Comparison of ENCODE assay signal across 15 cellular contexts in genomic region chr5:33075731-33076130, GRCh38.
"Had no signal": no experiment of that assay in that cellular context is flagged by ENCODE, and none has a peak within 500 bp of the region (broad histone marks: within the 10 kb centered on the region; RNA-seq: fewer than 3 reads in every experiment).

No MANE protein-coding gene starts in this region.

- H3K4me3 ChIP-seq: tibial artery, uterus had no signal

- H3K27me3 ChIP-seq: foreskin keratinocyte, tibial artery, uterus had no signal

- H3K9me3 ChIP-seq: tibial artery, uterus had no signal

- ATAC-seq: foreskin keratinocyte had no signal

- H3K36me3 ChIP-seq: tibial artery, uterus had no signal

- H3K27ac ChIP-seq: foreskin keratinocyte, tibial artery, uterus had no signal

- H3K4me1 ChIP-seq: foreskin keratinocyte had no signal

- DNase-seq: activated CD4-positive, alpha-beta T cell treated with anti-CD3 and anti-CD28 coated beads, Interleukin-2, amount 50 U/mL, for 4 hours; activated gamma-delta T cell; amniotic stem cell; cortex of kidney; glutamatergic neuron; hypothalamus; midbrain; nephron progenitor cell; nucleus accumbens; stimulated activated CD4-positive, alpha-beta T cell treated with anti-CD3 and anti-CD28 coated beads, Interleukin-2, amount 100 ng/mL, for 24 hours; stimulated activated naive CD4-positive, alpha-beta T cell treated with Interleukin-2 at 50 U/mL for 16 hours; substantia nigra; tibial artery; uterus had no signal
